Comparison of ENCODE assay signal across 1 cellular context in genomic region chr15:68789041-68789920, GRCh38.
TF ChIP-seq lines count a peak whose summit lies in the region.

No MANE protein-coding gene starts in this region.

TF ChIP-seq in liver, 16 proteins besides CTCF, POLR2A, EP300 and RAD21 (continued from another document):
- no peak for TF ChIP-seq MAX (IDR thresholded peaks at IDR 0.05)
- no peak for TF ChIP-seq YY1 (IDR thresholded peaks at IDR 0.05)
- no peak for TF ChIP-seq TAF1 (conservative IDR thresholded peaks at IDR 0.05)
- no peak for TF ChIP-seq ATF3 (IDR thresholded peaks at IDR 0.05)
- TF ChIP-seq HNF4G (IDR thresholded peaks at IDR 0.05) = no peak
- no peak for TF ChIP-seq HNF4A (conservative IDR thresholded peaks at IDR 0.05)
- TF ChIP-seq REST (IDR thresholded peaks at IDR 0.05) = no peak
- no peak for TF ChIP-seq RXRA (IDR thresholded peaks at IDR 0.05)
- no peak for TF ChIP-seq ZBTB33 (IDR thresholded peaks at IDR 0.05)
TF ChIP-seq in liver: peak in this region for 0.
